1 cellular context compared by ENCODE assay signal in the genomic region with DNA sequence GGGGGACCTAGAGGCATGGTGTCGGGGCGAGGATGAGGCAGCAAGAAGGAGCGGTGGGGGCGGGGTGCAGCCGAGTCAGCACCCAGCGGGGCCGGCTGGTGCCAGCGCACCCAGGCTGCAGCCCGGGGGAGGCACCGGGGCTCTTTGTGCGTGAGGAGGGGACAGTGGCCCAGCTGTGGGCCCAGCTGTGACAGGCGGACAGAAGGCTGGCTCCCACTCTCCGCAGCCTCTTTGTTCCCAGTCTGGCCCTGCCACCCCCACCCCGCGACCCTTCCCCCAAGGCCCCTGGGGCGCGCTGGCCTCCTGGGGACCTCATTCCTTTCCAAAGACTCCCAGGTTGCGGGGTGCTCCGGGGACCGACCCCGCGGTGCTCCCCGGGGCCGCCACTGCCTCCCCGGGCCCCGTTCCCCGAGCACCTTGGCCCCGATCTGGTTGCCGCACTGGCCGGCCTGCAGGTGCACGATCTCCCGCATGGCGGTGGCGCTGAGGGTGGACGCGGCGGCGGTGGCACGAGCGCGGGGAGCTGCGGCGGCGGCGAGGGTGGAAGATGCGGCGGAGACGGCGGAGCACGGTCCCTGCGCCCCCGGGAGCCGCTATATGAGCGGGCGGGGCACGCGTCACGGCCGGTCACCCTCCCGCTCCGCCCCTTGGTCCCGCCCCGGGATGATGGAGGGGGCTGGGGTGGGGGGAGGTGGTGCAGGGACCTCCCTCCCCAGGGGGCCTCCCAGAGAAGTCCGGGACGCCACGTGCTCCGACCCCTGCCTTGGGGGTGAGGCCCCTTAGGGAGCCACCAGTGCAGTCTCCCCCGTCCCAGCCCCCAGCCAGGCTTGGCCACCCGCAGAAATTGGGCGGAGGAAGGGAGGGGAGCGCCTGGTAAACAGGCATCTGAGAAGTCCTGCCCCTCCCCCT.
A peak's percentile ranks its signal among the peaks of the same experiment; 100 is the strongest.
TF ChIP-seq lines count a peak whose summit lies in the region.

A gene (minus strand): TSS at position 570 of the 909 bp plus-strand sequence. CDS start 97 bp downstream, at position 473.

TF ChIP-seq in WTC11, 78 proteins besides CTCF, POLR2A, EP300 and RAD21 (continued from another document):
- TF ChIP-seq, protein P1, sequence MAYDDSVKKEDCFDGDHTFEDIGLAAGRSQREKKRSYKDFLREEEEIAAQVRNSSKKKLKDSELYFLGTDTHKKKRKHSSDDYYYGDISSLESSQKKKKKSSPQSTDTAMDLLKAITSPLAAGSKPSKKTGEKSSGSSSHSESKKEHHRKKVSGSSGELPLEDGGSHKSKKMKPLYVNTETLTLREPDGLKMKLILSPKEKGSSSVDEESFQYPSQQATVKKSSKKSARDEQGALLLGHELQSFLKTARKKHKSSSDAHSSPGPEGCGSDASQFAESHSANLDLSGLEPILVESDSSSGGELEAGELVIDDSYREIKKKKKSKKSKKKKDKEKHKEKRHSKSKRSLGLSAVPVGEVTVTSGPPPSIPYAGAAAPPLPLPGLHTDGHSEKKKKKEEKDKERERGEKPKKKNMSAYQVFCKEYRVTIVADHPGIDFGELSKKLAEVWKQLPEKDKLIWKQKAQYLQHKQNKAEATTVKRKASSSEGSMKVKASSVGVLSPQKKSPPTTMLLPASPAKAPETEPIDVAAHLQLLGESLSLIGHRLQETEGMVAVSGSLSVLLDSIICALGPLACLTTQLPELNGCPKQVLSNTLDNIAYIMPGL (CRISPR knock-in tag; IDR thresholded peaks at IDR 0.05): peak; percentile 69; the same call in 1 of the 2 replicates
- TF ChIP-seq TP53 (CRISPR knock-in tag; IDR thresholded peaks at IDR 0.05) (peak; percentile 70; the same call in 1 of the 2 replicates), ZNF671 (CRISPR knock-in tag; IDR thresholded peaks at IDR 0.05) (no peak), GABPB1 (CRISPR knock-in tag; IDR thresholded peaks at IDR 0.05) (no peak)
